In genomic region chr6:70956191-70956450, GRCh38 we compare ENCODE assay signal across 8 cellular contexts. TPM values are rescaled to one million over a fixed set of nuclear protein-coding genes. Genes with fewer than 3 reads are reported as not detected.
A peak's percentile ranks its signal among the peaks of the same experiment; 100 is the strongest.
DNase-seq lines count a peak whose midpoint lies in the region; ATAC-seq and TF ChIP-seq lines count a peak whose summit lies in the region.

No MANE protein-coding gene starts in this region.

- H3K4me3 ChIP-seq in lower leg skin (ENCODE audit: low read depth, poor library complexity, severe bottlenecking), result peak overlapping the region; percentile 16

- DNase-seq in stimulated activated naive CD8-positive, alpha-beta T cell treated with anti-CD3 and anti-CD28 coated beads, Interleukin-15, Interleukin-2, amounts not matched to agents 100 U/mL and 50 U/mL, for 24 hours, result no peak
- DNase-seq in activated naive CD8-positive, alpha-beta T cell treated with anti-CD3 and anti-CD28 coated beads, Interleukin-2, amount 50 U/mL, for 24 hours, result no peak
- DNase-seq in lower leg skin (ENCODE audit: low spot score in 2 of 2) (no peak), germinal center (ENCODE audit: low spot score) (no peak), NCI-H2227 (lab: John Stamatoyannopoulos, UW; ENCODE audit: unreplicated experiment) (no peak)
- DNase-seq in stimulated activated CD4-positive, alpha-beta T cell treated with anti-CD3 and anti-CD28 coated beads, Interleukin-12 subunit alpha, Interleukin-12 subunit beta, amount 100 ng/mL, for 4 hours, result no peak

- H3K27me3 Mint-ChIP-seq in stimulated activated naive CD8-positive, alpha-beta T cell treated with anti-CD3 and anti-CD28 coated beads, Interleukin-15, Interleukin-2, amounts not matched to agents 100 ng/mL and 50 ng/mL, for 24 hours, result peaks cover 68% of the 10 kb centered on the region
- peaks cover 67% of the 10 kb centered on the region for H3K27me3 Mint-ChIP-seq in activated naive CD8-positive, alpha-beta T cell treated with anti-CD3 and anti-CD28 coated beads, Interleukin-2, amount 50 U/mL, for 24 hours

- intact Hi-C loops in lower leg skin (cut with DNase I; ENCODE audit: low total_unique reads), result no loop called here

- H3K4me3 Mint-ChIP-seq in stimulated activated naive CD8-positive, alpha-beta T cell treated with anti-CD3 and anti-CD28 coated beads, Interleukin-15, Interleukin-2, amounts not matched to agents 100 ng/mL and 50 ng/mL, for 24 hours, result peak overlapping the region; percentile 80
- H3K4me3 Mint-ChIP-seq in activated naive CD8-positive, alpha-beta T cell treated with anti-CD3 and anti-CD28 coated beads, Interleukin-2, amount 50 U/mL, for 24 hours, result peak overlapping the region; percentile 71

- no peaks in the 10 kb centered on the region for H3K9me3 Mint-ChIP-seq in stimulated activated naive CD8-positive, alpha-beta T cell treated with anti-CD3 and anti-CD28 coated beads, Interleukin-15, Interleukin-2, amounts not matched to agents 100 ng/mL and 50 ng/mL, for 24 hours
- H3K9me3 Mint-ChIP-seq in activated naive CD8-positive, alpha-beta T cell treated with anti-CD3 and anti-CD28 coated beads, Interleukin-2, amount 50 U/mL, for 24 hours, result no peaks in the 10 kb centered on the region

- H3K4me1 Mint-ChIP-seq in stimulated activated naive CD8-positive, alpha-beta T cell treated with anti-CD3 and anti-CD28 coated beads, Interleukin-15, Interleukin-2, amounts not matched to agents 100 ng/mL and 50 ng/mL, for 24 hours (ENCODE audit: low read depth), result peaks cover 10% of the 10 kb centered on the region
- peaks cover 14% of the 10 kb centered on the region for H3K4me1 Mint-ChIP-seq in activated naive CD8-positive, alpha-beta T cell treated with anti-CD3 and anti-CD28 coated beads, Interleukin-2, amount 50 U/mL, for 24 hours

- TF ChIP-seq CTCF in lower leg skin (IDR thresholded peaks at IDR 0.05), result no peak

- 0% methylated on average over 13 to 27 of the region's 27 CpGs for WGBS in lower leg skin, 2 donors

- no peak for TF ChIP-seq POLR2A in lower leg skin (IDR thresholded peaks at IDR 0.05)

- no peak for ATAC-seq in stimulated activated naive CD8-positive, alpha-beta T cell treated with anti-CD3 and anti-CD28 coated beads, Interleukin-15, Interleukin-2, amounts not matched to agents 100 U/mL and 50 U/mL, for 24 hours
- ATAC-seq in activated naive CD8-positive, alpha-beta T cell treated with anti-CD3 and anti-CD28 coated beads, Interleukin-2, amount 50 U/mL, for 24 hours, result no peak
- ATAC-seq in HG02571 (IDR thresholded peaks at IDR 0.05; ENCODE audit: unreplicated experiment), result no peak

- H3K36me3 Mint-ChIP-seq in stimulated activated naive CD8-positive, alpha-beta T cell treated with anti-CD3 and anti-CD28 coated beads, Interleukin-15, Interleukin-2, amounts not matched to agents 100 ng/mL and 50 ng/mL, for 24 hours (ENCODE audit: low read depth), result no peaks in the 10 kb centered on the region
- no peaks in the 10 kb centered on the region for H3K36me3 Mint-ChIP-seq in activated naive CD8-positive, alpha-beta T cell treated with anti-CD3 and anti-CD28 coated beads, Interleukin-2, amount 50 U/mL, for 24 hours (ENCODE audit: low read depth)

- H3K27ac Mint-ChIP-seq in stimulated activated naive CD8-positive, alpha-beta T cell treated with anti-CD3 and anti-CD28 coated beads, Interleukin-15, Interleukin-2, amounts not matched to agents 100 ng/mL and 50 ng/mL, for 24 hours, result no peak overlapping the region
- no peak overlapping the region for H3K27ac Mint-ChIP-seq in activated naive CD8-positive, alpha-beta T cell treated with anti-CD3 and anti-CD28 coated beads, Interleukin-2, amount 50 U/mL, for 24 hours

RNA-seq across cellular contexts. Expression of gene B3GAT2, which starts 0.7 kb away (rescaled TPM):
- total RNA-seq in lower leg skin, result not detected
